15 cellular contexts compared by ENCODE assay signal in genomic region chr5:35247645-35248034, GRCh38. TPM values are rescaled to one million over a fixed set of nuclear protein-coding genes. Genes with fewer than 3 reads are reported as not detected.
DNase-seq lines count a peak whose midpoint lies in the region; ATAC-seq and TF ChIP-seq lines count a peak whose summit lies in the region.
"Had no signal": no experiment of that assay in that cellular context is flagged by ENCODE, and none has a peak within 500 bp of the region (broad histone marks: within the 10 kb centered on the region; RNA-seq: fewer than 3 reads in every experiment).

No MANE protein-coding gene starts in this region.

- H3K36me3 ChIP-seq in body of pancreas (replicated peaks in 1 of 2; ENCODE audit: insufficient read depth in 1 of 2, low read depth in 2 of 2) (no peaks in the 10 kb centered on the region), transverse colon (no peaks in the 10 kb centered on the region)
- H3K36me3 ChIP-seq: WERI-Rb-1 had no signal

- peaks cover 39% of the 10 kb centered on the region for H3K4me1 ChIP-seq in body of pancreas
- peaks cover 8 to 42% (median 16%) of the 10 kb centered on the region in 4 donors for H3K4me1 ChIP-seq in transverse colon

- H3K27me3 ChIP-seq in body of pancreas (no peaks in the 10 kb centered on the region), layer of hippocampus (ENCODE audit: control insufficient read depth, insufficient read depth, low read length) (no peaks in the 10 kb centered on the region), transverse colon (no peaks in the 10 kb centered on the region)

- ATAC-seq in body of pancreas (peak; percentile 84), HG02973 (IDR thresholded peaks at IDR 0.05; ENCODE audit: unreplicated experiment) (no peak)

- TF ChIP-seq POLR2A in body of pancreas (IDR thresholded peaks at IDR 0.05) (no peak), transverse colon (IDR thresholded peaks at IDR 0.05) (no peak)

- no peaks in the 10 kb centered on the region for H3K9me3 ChIP-seq in body of pancreas
- H3K9me3 ChIP-seq in transverse colon, result no peaks in the 10 kb centered on the region

- H3K27ac ChIP-seq in body of pancreas (peak overlapping the region; percentile 79 to 85 (median 83)), layer of hippocampus (ENCODE audit: low read depth, low read length) (peak overlapping the region; percentile 31), transverse colon (peak overlapping the region; percentile 69 to 82 (median 76))
- H3K27ac ChIP-seq: 22Rv1, WERI-Rb-1 had no signal

- in situ Hi-C loops in transverse colon (cut with MboI; ENCODE audit: low pct_ligation_motif_present in 1 of 4, low pct_unique_long_range_greater_than_20kb in 1 of 4, low sequenced_read_pairs in 3 of 4), result no loop called here

- DNase-seq in DMS 273 (lab: John Stamatoyannopoulos, UW; ENCODE audit: unreplicated experiment) (peak; percentile 46), DMS 273 treated with DMSO at 0.1 percent for 48 hours (lab: John Stamatoyannopoulos, UW) (no peak), body of pancreas (peak; percentile 62 to 79 (median 74)), transverse colon (no peak), NCI-H524 treated with DMSO at 0.1 percent for 48 hours (lab: John Stamatoyannopoulos, UW) (no peak), NCI-H1105 (lab: John Stamatoyannopoulos, UW) (no peak)
- DNase-seq: activated T-cell treated with anti-CD3 and anti-CD28 coated beads, Interleukin-2, amount 50 U/mL, for 48 hours; central memory CD4-positive, alpha-beta T cell; IMR-90; mesendoderm; WERI-Rb-1 had no signal

- WGBS in body of pancreas, 2 donors, result 43 to 54% methylated on average over 6 of the region's 6 CpGs
- WGBS in transverse colon (ENCODE audit: low coverage in 1 of 2), 2 donors, result 47 to 48% methylated on average over 2 to 6 of the region's 6 CpGs

- TF ChIP-seq EP300 in transverse colon (IDR thresholded peaks at IDR 0.05; ENCODE audit: low read depth), result no peak

- H3K4me3 ChIP-seq in body of pancreas (no peak overlapping the region), transverse colon (no peak overlapping the region)

- intact Hi-C loops in body of pancreas (cut with DNase I), result no loop called here
- intact Hi-C loops in transverse colon (cut with DNase I; ENCODE audit: low total_unique reads), result no loop called here

- peak in 1 of 7 experiments; percentile 11 for TF ChIP-seq CTCF in body of pancreas (IDR thresholded peaks at IDR 0.05)
- TF ChIP-seq CTCF in transverse colon (IDR thresholded peaks at IDR 0.05), result no peak

RNA-seq across cellular contexts. Expression of gene PRLR, which starts 17.4 kb away (rescaled TPM):
- total RNA-seq in body of pancreas (1 to 10 TPM; 6.2 to 7.9 TPM), transverse colon (10 to 100 TPM in 3 of 4 donors, 1 to 10 TPM in 1; 4.9 to 19.8 (median 13.0) TPM)
- total RNA-seq: glomerular endothelial cell had no signal

Comparison
In these comparisons a context has a peak if more than half of its experiments do, and no peak if none do; other contexts are left out.
1. DNase-seq: peak in DMS 273 (single experiment) and body of pancreas (4 of 4); none in DMS 273 treated with DMSO at 0.1 percent for 48 hours (single experiment), transverse colon (single experiment), NCI-H524 treated with DMSO at 0.1 percent for 48 hours (single experiment) and NCI-H1105 (single experiment).
2. H3K27ac ChIP-seq: peak in every context shown above with its lines; median percentile 83 in body of pancreas; 76 in transverse colon; 31 in layer of hippocampus.